ENCODE assay signal across 15 cellular contexts in the genomic region with DNA sequence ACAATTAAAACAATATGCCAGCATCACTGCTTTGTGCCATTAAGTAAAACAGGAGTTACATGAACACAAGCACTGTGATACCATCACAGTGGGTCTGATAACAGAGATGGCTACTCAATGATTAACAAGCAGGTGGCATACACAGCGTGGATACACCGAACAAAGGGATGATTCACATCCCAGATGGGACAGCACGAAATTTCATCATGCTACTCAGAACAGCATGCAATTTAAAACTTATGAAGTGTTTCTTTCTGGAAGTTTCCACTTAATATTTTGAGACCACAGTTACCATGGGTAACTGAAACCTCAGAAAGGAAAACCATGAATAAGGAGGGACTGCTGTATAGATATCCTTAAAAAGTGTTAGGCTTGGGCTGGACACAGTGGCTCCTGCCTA. TPM values are rescaled to one million over a fixed set of nuclear protein-coding genes. Genes with fewer than 3 reads are reported as not detected.
DNase-seq lines count a peak whose midpoint lies in the region; ATAC-seq, FAIRE-seq and TF ChIP-seq lines count a peak whose summit lies in the region.
"Had no signal": no experiment of that assay in that cellular context is flagged by ENCODE, and none has a peak within 500 bp of the region (broad histone marks: within the 10 kb centered on the region; RNA-seq: fewer than 3 reads in every experiment).

No MANE protein-coding gene starts in this region.

- peak overlapping the region; percentile 68 for H3K27ac ChIP-seq in ACC112 (ENCODE audit: low read depth, low read length)
- H3K27ac ChIP-seq: neural progenitor cell had no signal

- no peaks in the 10 kb centered on the region for H3K27me3 ChIP-seq in ACC112 (ENCODE audit: insufficient read depth, low read length)
- H3K27me3 ChIP-seq in bronchial epithelial cell (ENCODE audit: control insufficient read depth, insufficient read depth, low read length): no peaks in the 10 kb centered on the region
- H3K27me3 ChIP-seq: neural progenitor cell had no signal

- FAIRE-seq in bronchial epithelial cell (lab: Jason Lieb, UNC) (no peak), urothelium cell line (lab: Jason Lieb, UNC) (no peak)

- no peak for TF ChIP-seq CTCF in HFFc6 (IDR thresholded peaks at IDR 0.05)
- TF ChIP-seq CTCF in bronchial epithelial cell (IDR thresholded peaks at IDR 0.05; ENCODE audit: insufficient read depth, low read length, severe bottlenecking): no peak
- no peak for TF ChIP-seq CTCF in natural killer cell (IDR thresholded peaks at IDR 0.05)

- peak overlapping the region; percentile 80 for H3K27ac Mint-ChIP-seq in HFFc6
- no peak overlapping the region for H3K27ac Mint-ChIP-seq in natural killer cell
- H3K27ac Mint-ChIP-seq: neural progenitor cell had no signal

- H3K9me3 Mint-ChIP-seq in HFFc6: no peaks in the 10 kb centered on the region
- H3K9me3 Mint-ChIP-seq in natural killer cell: no peaks in the 10 kb centered on the region
- H3K9me3 Mint-ChIP-seq: neural progenitor cell had no signal

- H3K4me3 ChIP-seq in ACC112 (ENCODE audit: low read depth, low read length) (no peak overlapping the region), bronchial epithelial cell (ENCODE audit: low read depth, low read length) (no peak overlapping the region)
- H3K4me3 ChIP-seq: neural progenitor cell had no signal

- H3K36me3 Mint-ChIP-seq in HFFc6 (ENCODE audit: low read depth): peaks cover 8% of the 10 kb centered on the region; the same call in 1 of the 2 replicates
- peaks cover 16% of the 10 kb centered on the region for H3K36me3 Mint-ChIP-seq in natural killer cell
- H3K36me3 Mint-ChIP-seq: neural progenitor cell had no signal

- peaks cover 5% of the 10 kb centered on the region for H3K4me1 ChIP-seq in ACC112 (ENCODE audit: control insufficient read depth, insufficient read depth, low read length, unreplicated experiment)
- H3K4me1 ChIP-seq: neural progenitor cell had no signal

- no peak overlapping the region for H3K4me3 Mint-ChIP-seq in HFFc6
- no peak overlapping the region for H3K4me3 Mint-ChIP-seq in natural killer cell
- H3K4me3 Mint-ChIP-seq: neural progenitor cell had no signal

- no peak overlapping the region for H2AFZ ChIP-seq in ACC112 (ENCODE audit: low read length, unreplicated experiment)
- H2AFZ ChIP-seq: neural progenitor cell had no signal

- H3K4me1 Mint-ChIP-seq in HFFc6 (ENCODE audit: low read depth) (no peaks in the 10 kb centered on the region; the same call in 1 of the 2 replicates), natural killer cell (no peaks in the 10 kb centered on the region)
- H3K4me1 Mint-ChIP-seq: neural progenitor cell had no signal

- ATAC-seq in GM21381 (IDR thresholded peaks at IDR 0.05; ENCODE audit: unreplicated experiment) (no peak), natural killer cell (no peak)
- ATAC-seq: esophagus mucosa, left cardiac atrium had no signal

- DNase-seq in HFFc6 (peak; percentile 69), bronchial epithelial cell (ENCODE audit: low read depth) (peak; percentile 60), iris pigment epithelial cell (ENCODE audit: low read depth) (peak; percentile 84), retina (no peak), urothelium cell line (ENCODE audit: low spot score) (no peak), natural killer cell (no peak)
- DNase-seq: activated CD8-positive, alpha-beta memory T cell treated with anti-CD3 and anti-CD28 coated beads, Interleukin-2, amount 50 U/mL, for 48 hours; aorta; C1 segment of cervical spinal cord; left cardiac atrium; MM.1S had no signal

- H3K27me3 Mint-ChIP-seq in HFFc6 (ENCODE audit: insufficient read depth) (no peaks in the 10 kb centered on the region; the same call in 1 of the 2 replicates), natural killer cell (ENCODE audit: low read depth in 2 of 2) (no peaks in the 10 kb centered on the region)

- H3K79me2 ChIP-seq in ACC112 (ENCODE audit: control insufficient read depth, insufficient read depth, low read length, unreplicated experiment): no peaks in the 10 kb centered on the region

- intact Hi-C loops in natural killer cell (cut with micrococcal nuclease): no loop called here

- peaks cover 3% of the 10 kb centered on the region for H3K36me3 ChIP-seq in ACC112 (ENCODE audit: insufficient read depth, low read length)
- H3K36me3 ChIP-seq in bronchial epithelial cell (ENCODE audit: control insufficient read depth, insufficient read depth, low read length): peaks cover 1% of the 10 kb centered on the region
- H3K36me3 ChIP-seq: neural progenitor cell had no signal

RNA-seq across cellular contexts. Expression of a gene that starts 44.5 kb away (rescaled TPM):
- 10 to 100 TPM in 4 of 6 experiments, 1 to 10 TPM in 2; 7.4 to 14.6 (median 11.7) TPM for total RNA-seq in HFFc6 (2021; fragmentation: NEBNext Ultra II Directional; extraction: Animal tissue kit (Norgen Biotek cat#: 25700))
- total RNA-seq in bronchial epithelial cell (1.6 and 2.2 TPM in 2 replicates), natural killer cell (10 to 100 TPM in 1 of 3 donors, 1 to 10 TPM in 2; 6.9 to 12.5 (median 7.8) TPM)

RNA-seq across cellular contexts. Expression of a gene that starts 55.3 kb away (rescaled TPM):
- 10 to 100 TPM; 27.8 to 35.0 (median 31.0) TPM for total RNA-seq in HFFc6 (2021; fragmentation: NEBNext Ultra II Directional; extraction: Animal tissue kit (Norgen Biotek cat#: 25700))
- 26.5 and 28.7 TPM in 2 replicates for total RNA-seq in bronchial epithelial cell
- 10 to 100 TPM; 23.5 to 33.6 (median 26.4) TPM for total RNA-seq in natural killer cell

Comparison
In these comparisons a context has a peak if more than half of its experiments do, and no peak if none do; other contexts are left out.
1. DNase-seq: peak in HFFc6 (single experiment), bronchial epithelial cell (single experiment) and iris pigment epithelial cell (single experiment); none in retina (single experiment), urothelium cell line (single experiment) and natural killer cell (single experiment).